ENCODE assay signal across 21 cellular contexts in the genomic region with DNA sequence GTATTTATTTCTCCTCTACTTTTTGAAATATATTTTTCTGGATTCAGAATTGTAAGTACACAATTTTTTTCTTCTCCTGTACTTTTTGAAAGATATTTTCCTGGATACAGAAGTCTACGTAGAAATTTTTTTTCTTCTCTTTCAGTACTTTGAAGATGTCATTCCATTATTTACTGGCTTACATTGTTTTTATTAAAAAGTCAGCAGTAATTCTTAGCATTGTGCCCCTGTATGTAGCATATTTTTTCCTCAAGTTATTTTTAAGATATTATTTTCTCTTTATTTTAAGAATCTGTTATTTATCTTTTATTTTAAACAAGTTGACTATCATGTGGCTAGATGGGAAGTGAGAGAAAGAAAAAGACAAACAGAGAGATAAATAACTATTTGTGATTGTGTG.
"Had no signal": no experiment of that assay in that cellular context is flagged by ENCODE, and none has a peak within 500 bp of the region (broad histone marks: within the 10 kb centered on the region; RNA-seq: fewer than 3 reads in every experiment).

No MANE protein-coding gene starts in this region.

- H3K27ac ChIP-seq: HL-60, SJSA1, SK-N-MC had no signal

- H3K4me3 ChIP-seq: SJSA1, SK-N-MC had no signal

- DNase-seq: KBM-7, MV-4-11, NCI-H1048, NCI-H1105, NCI-H1417, NCI-H1436 treated with DMSO at 0.1 percent for 48 hours, NCI-H1694, NCI-H187 treated with DMSO at 0.1 percent for 48 hours, NCI-H2029 treated with DMSO at 0.1 percent for 48 hours, NCI-H226, NCI-H446, NCI-H510A, NCI-H524 treated with DMSO at 0.1 percent for 48 hours, NCI-H69, NCI-H774, Right ventricle myocardium superior, RPMI8226, SIG-M5 had no signal

- H3K4me1 ChIP-seq: SJSA1 had no signal

- H3K27me3 ChIP-seq: SJSA1 had no signal

- H3K36me3 ChIP-seq: SJSA1 had no signal

- H3K9me3 ChIP-seq: SJSA1 had no signal
